Comparison of ENCODE assay signal across 30 cellular contexts in genomic region chr6:12963566-12963965, GRCh38.
A peak's percentile ranks its signal among the peaks of the same experiment; 100 is the strongest.
DNase-seq lines count a peak whose midpoint lies in the region; ATAC-seq and TF ChIP-seq lines count a peak whose summit lies in the region.
"Had no signal": no experiment of that assay in that cellular context is flagged by ENCODE, and none has a peak within 500 bp of the region (broad histone marks: within the 10 kb centered on the region; RNA-seq: fewer than 3 reads in every experiment).

No MANE protein-coding gene starts in this region.

- H3K27ac Mint-ChIP-seq in activated naive CD8-positive, alpha-beta T cell treated with anti-CD3 and anti-CD28 coated beads, Interleukin-2, amount 10 ng/mL, durations not matched to agents 7 days and 5 days: peak overlapping the region; percentile 14
- no peak overlapping the region for H3K27ac Mint-ChIP-seq in activated naive CD8-positive, alpha-beta T cell treated with anti-CD3 and anti-CD28 coated beads, Interleukin-2, amount 50 U/mL, for 24 hours
- no peak overlapping the region for H3K27ac Mint-ChIP-seq in progenitor cell of endocrine pancreas
- H3K27ac Mint-ChIP-seq: IgD-negative memory B cell had no signal

- H3K4me1 ChIP-seq in left lung (peaks cover 16 to 52% of the 10 kb centered on the region in 2 donors), upper lobe of left lung (peaks cover 29 to 59% (median 37%) of the 10 kb centered on the region in 4 donors)
- H3K4me1 ChIP-seq: uterus had no signal

- peak overlapping the region; percentile 47 for H3K4me3 Mint-ChIP-seq in activated naive CD8-positive, alpha-beta T cell treated with anti-CD3 and anti-CD28 coated beads, Interleukin-2, amount 10 ng/mL, durations not matched to agents 7 days and 5 days
- H3K4me3 Mint-ChIP-seq in activated naive CD8-positive, alpha-beta T cell treated with anti-CD3 and anti-CD28 coated beads, Interleukin-2, amount 50 U/mL, for 24 hours: no peak overlapping the region
- H3K4me3 Mint-ChIP-seq in progenitor cell of endocrine pancreas (ENCODE audit: low read depth): no peak overlapping the region
- H3K4me3 Mint-ChIP-seq: activated T-cell treated with anti-CD3 and anti-CD28 coated beads, Interleukin-2, amount 50 U/mL, for 4 hours; central memory CD8-positive, alpha-beta T cell had no signal

- H3K4me1 Mint-ChIP-seq in activated naive CD8-positive, alpha-beta T cell treated with anti-CD3 and anti-CD28 coated beads, Interleukin-2, amount 10 ng/mL, durations not matched to agents 7 days and 5 days: peaks cover 12% of the 10 kb centered on the region
- peaks cover 5% of the 10 kb centered on the region for H3K4me1 Mint-ChIP-seq in activated naive CD8-positive, alpha-beta T cell treated with anti-CD3 and anti-CD28 coated beads, Interleukin-2, amount 50 U/mL, for 24 hours
- H3K4me1 Mint-ChIP-seq in progenitor cell of endocrine pancreas (ENCODE audit: low read depth): no peaks in the 10 kb centered on the region
- H3K4me1 Mint-ChIP-seq: central memory CD8-positive, alpha-beta T cell had no signal

- intact Hi-C loops in left lung (cut with DNase I): no loop called here

- TF ChIP-seq POLR2A in upper lobe of left lung (IDR thresholded peaks at IDR 0.05): peak in 1 of 4 donors; percentile 9

- H3K4me3 ChIP-seq in coronary artery: no peak overlapping the region
- no peak overlapping the region for H3K4me3 ChIP-seq in left lung
- H3K4me3 ChIP-seq in upper lobe of left lung: no peak overlapping the region
- H3K4me3 ChIP-seq: ovary, uterus had no signal

- WGBS in upper lobe of left lung, 2 donors: 34 to 38% methylated on average over 4 of the region's 4 CpGs

- POLR2A ChIA-PET in activated naive CD8-positive, alpha-beta T cell treated with anti-CD3 and anti-CD28 coated beads, Interleukin-2, amount 10 ng/mL, durations not matched to agents 7 days and 5 days (lab: Charles Lee): no interaction called here

- no peaks in the 10 kb centered on the region for H3K36me3 ChIP-seq in left lung
- no peaks in the 10 kb centered on the region for H3K36me3 ChIP-seq in upper lobe of left lung
- H3K36me3 ChIP-seq: ovary, uterus had no signal

- no peak for DNase-seq in activated naive CD8-positive, alpha-beta T cell treated with anti-CD3 and anti-CD28 coated beads, Interleukin-2, amount 10 ng/mL, durations not matched to agents 7 days and 5 days
- DNase-seq in activated naive CD8-positive, alpha-beta T cell treated with anti-CD3 and anti-CD28 coated beads, Interleukin-2, amount 50 U/mL, for 24 hours: no peak
- DNase-seq in coronary artery (ENCODE audit: low spot score): no peak
- DNase-seq in left lung: no peak
- peak in 1 of 2 donors; percentile 59 for DNase-seq in upper lobe of left lung
- no peak for DNase-seq in NCI-H1048 (lab: John Stamatoyannopoulos, UW)
- DNase-seq in progenitor cell of endocrine pancreas (ENCODE audit: low spot score, unreplicated experiment): no peak
- DNase-seq: activated CD4-positive, alpha-beta T cell treated with anti-CD3 and anti-CD28 coated beads for 1 hour; activated CD8-positive, alpha-beta memory T cell treated with anti-CD3 and anti-CD28 coated beads for 24 hours; activated naive CD4-positive, alpha-beta T cell treated with Interleukin-2 at 50 U/mL for 16 hours; activated T-cell treated with anti-CD3 and anti-CD28 coated beads, Interleukin-2, amount 50 U/mL, for 4 hours; amygdala; C1 segment of cervical spinal cord; effector CD8-positive, alpha-beta T cell; foreskin melanocyte; H7; islet precursor cell; mesendoderm; naive B cell; NCI-H1436; NCI-H69; ovary; stimulated activated CD4-positive, alpha-beta T cell treated with anti-CD3 and anti-CD28 coated beads, Interleukin-15, amount 100 ng/mL, for 24 hours; stimulated activated CD8-positive, alpha-beta memory T cell treated with anti-CD3 and anti-CD28 coated beads, Interleukin-4, amount 100 ng/mL, for 48 hours; uterus had no signal

- TF ChIP-seq EP300 in upper lobe of left lung (IDR thresholded peaks at IDR 0.05): peak in 1 of 4 donors; percentile 30

- H3K27me3 Mint-ChIP-seq in activated naive CD8-positive, alpha-beta T cell treated with anti-CD3 and anti-CD28 coated beads, Interleukin-2, amount 10 ng/mL, durations not matched to agents 7 days and 5 days: peaks cover 34% of the 10 kb centered on the region
- H3K27me3 Mint-ChIP-seq in activated naive CD8-positive, alpha-beta T cell treated with anti-CD3 and anti-CD28 coated beads, Interleukin-2, amount 50 U/mL, for 24 hours: peaks cover 27% of the 10 kb centered on the region
- H3K27me3 Mint-ChIP-seq in progenitor cell of endocrine pancreas: peaks cover 34% of the 10 kb centered on the region

- TF ChIP-seq CTCF in coronary artery (IDR thresholded peaks at IDR 0.05): no peak
- TF ChIP-seq CTCF in left lung (IDR thresholded peaks at IDR 0.05): no peak
- TF ChIP-seq CTCF in upper lobe of left lung (IDR thresholded peaks at IDR 0.05): no peak
- no peak for TF ChIP-seq CTCF in progenitor cell of endocrine pancreas (IDR thresholded peaks at IDR 0.05; ENCODE audit: unreplicated experiment)

- H3K27ac ChIP-seq in coronary artery (peak overlapping the region; percentile 17 to 79), left lung (peak overlapping the region; percentile 71 to 78), upper lobe of left lung (peak overlapping the region; percentile 55 to 80 (median 68))
- H3K27ac ChIP-seq: ovary had no signal

- no peaks in the 10 kb centered on the region for H3K9me3 Mint-ChIP-seq in activated naive CD8-positive, alpha-beta T cell treated with anti-CD3 and anti-CD28 coated beads, Interleukin-2, amount 10 ng/mL, durations not matched to agents 7 days and 5 days
- no peaks in the 10 kb centered on the region for H3K9me3 Mint-ChIP-seq in activated naive CD8-positive, alpha-beta T cell treated with anti-CD3 and anti-CD28 coated beads, Interleukin-2, amount 50 U/mL, for 24 hours
- no peaks in the 10 kb centered on the region for H3K9me3 Mint-ChIP-seq in progenitor cell of endocrine pancreas (ENCODE audit: low read depth)
- H3K9me3 Mint-ChIP-seq: activated T-cell treated with anti-CD3 and anti-CD28 coated beads, Interleukin-2, amount 50 U/mL, for 4 hours; central memory CD8-positive, alpha-beta T cell; naive B cell had no signal

- ATAC-seq in activated naive CD8-positive, alpha-beta T cell treated with anti-CD3 and anti-CD28 coated beads, Interleukin-2, amount 10 ng/mL, durations not matched to agents 7 days and 5 days (ENCODE audit: low read depth): no peak
- ATAC-seq in activated naive CD8-positive, alpha-beta T cell treated with anti-CD3 and anti-CD28 coated beads, Interleukin-2, amount 50 U/mL, for 24 hours: no peak
- ATAC-seq in left lung: peak; percentile 75
- peak; percentile 44 to 56 for ATAC-seq in upper lobe of left lung (ENCODE audit: low FRiP score in 2 of 2)
- no peak for ATAC-seq in HG03108 (IDR thresholded peaks at IDR 0.05; ENCODE audit: unreplicated experiment)
- ATAC-seq: activated T-cell treated with anti-CD3 and anti-CD28 coated beads, Interleukin-2, amount 50 U/mL, for 4 hours; esophagus mucosa; sciatic nerve had no signal

- H3K36me3 Mint-ChIP-seq in activated naive CD8-positive, alpha-beta T cell treated with anti-CD3 and anti-CD28 coated beads, Interleukin-2, amount 10 ng/mL, durations not matched to agents 7 days and 5 days: peaks cover 2% of the 10 kb centered on the region
- H3K36me3 Mint-ChIP-seq in activated naive CD8-positive, alpha-beta T cell treated with anti-CD3 and anti-CD28 coated beads, Interleukin-2, amount 50 U/mL, for 24 hours (ENCODE audit: low read depth): no peaks in the 10 kb centered on the region
- H3K36me3 Mint-ChIP-seq in progenitor cell of endocrine pancreas (ENCODE audit: insufficient read depth): no peaks in the 10 kb centered on the region
- H3K36me3 Mint-ChIP-seq: IgD-negative memory B cell, naive B cell had no signal

- H3K9me3 ChIP-seq in left lung (no peaks in the 10 kb centered on the region), upper lobe of left lung (no peaks in the 10 kb centered on the region)
- H3K9me3 ChIP-seq: ovary, uterus had no signal

- no peaks in the 10 kb centered on the region for H3K27me3 ChIP-seq in left lung
- H3K27me3 ChIP-seq in upper lobe of left lung: no peaks in the 10 kb centered on the region
- H3K27me3 ChIP-seq: ovary, uterus had no signal

Comparison
In these comparisons a context has a peak if more than half of its experiments do, and no peak if none do; other contexts are left out.
1. ATAC-seq: peak in left lung (single experiment) and upper lobe of left lung (2 of 2); none in activated naive CD8-positive, alpha-beta T cell treated with anti-CD3 and anti-CD28 coated beads, Interleukin-2, amount 10 ng/mL, durations not matched to agents 7 days and 5 days (single experiment), activated naive CD8-positive, alpha-beta T cell treated with anti-CD3 and anti-CD28 coated beads, Interleukin-2, amount 50 U/mL, for 24 hours (single experiment) and HG03108 (single experiment).
2. Peak in every context shown above with its lines, with median percentiles within 50 percentile points of each other: H3K27ac ChIP-seq.